In genomic region chr7:120273476-120273975, GRCh38 we compare ENCODE assay signal across 8 cellular contexts. TPM values are rescaled to one million over a fixed set of nuclear protein-coding genes. Genes with fewer than 3 reads are reported as not detected.
A peak's percentile ranks its signal among the peaks of the same experiment; 100 is the strongest.
DNase-seq lines count a peak whose midpoint lies in the region; ATAC-seq and TF ChIP-seq lines count a peak whose summit lies in the region.

No MANE protein-coding gene starts in this region.

- H3K4me1 ChIP-seq in left ventricle myocardium inferior (peaks cover 12% of the 10 kb centered on the region), rectal smooth muscle tissue (ENCODE audit: control insufficient read depth, insufficient read depth, low read length) (no peaks in the 10 kb centered on the region)
- H3K4me1 ChIP-seq in CD8-positive, alpha-beta memory T cell (ENCODE audit: insufficient read depth, low read length) = no peaks in the 10 kb centered on the region

- POLR2A ChIA-PET in activated CD8-positive, alpha-beta T cell treated with anti-CD3 and anti-CD28 coated beads, Interleukin-2, amount 10 ng/mL, durations not matched to agents 7 days and 5 days (lab: Charles Lee) = no interaction called here
- POLR2A ChIA-PET in CD8-positive, alpha-beta memory T cell (lab: Charles Lee) = no interaction called here

- intact Hi-C loops in left ventricle myocardium inferior (cut with micrococcal nuclease) = loop anchor here (5.0 kb wide), 1 partner anchor 336 kb away; no protein-coding TSS in a partner anchor

- H3K27ac Mint-ChIP-seq in activated CD8-positive, alpha-beta T cell treated with anti-CD3 and anti-CD28 coated beads, Interleukin-2, amount 10 ng/mL, durations not matched to agents 7 days and 5 days = no peak overlapping the region
- peak overlapping the region in 1 of 8 donors; percentile 47 for H3K27ac Mint-ChIP-seq in CD8-positive, alpha-beta memory T cell

- peak; percentile 67 for ATAC-seq in GM21737 (IDR thresholded peaks at IDR 0.05; ENCODE audit: unreplicated experiment)
- peak; percentile 73 for ATAC-seq in activated CD8-positive, alpha-beta T cell treated with anti-CD3 and anti-CD28 coated beads, Interleukin-2, amount 10 ng/mL, durations not matched to agents 7 days and 5 days

- CTCF ChIA-PET in activated CD8-positive, alpha-beta T cell treated with anti-CD3 and anti-CD28 coated beads, Interleukin-2, amount 10 ng/mL, durations not matched to agents 7 days and 5 days (lab: Charles Lee) = no interaction called here
- CTCF ChIA-PET in CD8-positive, alpha-beta memory T cell (lab: Charles Lee) = no interaction called here

- H3K9me3 ChIP-seq in left ventricle myocardium inferior (replicated peaks) = no peaks in the 10 kb centered on the region
- no peaks in the 10 kb centered on the region for H3K9me3 ChIP-seq in CD8-positive, alpha-beta memory T cell (ENCODE audit: low read length)

- peak overlapping the region; percentile 72 for H3K4me3 Mint-ChIP-seq in activated CD8-positive, alpha-beta T cell treated with anti-CD3 and anti-CD28 coated beads, Interleukin-2, amount 10 ng/mL, durations not matched to agents 7 days and 5 days
- no peak overlapping the region for H3K4me3 Mint-ChIP-seq in CD8-positive, alpha-beta memory T cell

- H3K36me3 Mint-ChIP-seq in activated CD8-positive, alpha-beta T cell treated with anti-CD3 and anti-CD28 coated beads, Interleukin-2, amount 10 ng/mL, durations not matched to agents 7 days and 5 days (ENCODE audit: low read depth) = no peaks in the 10 kb centered on the region
- no peaks in the 10 kb centered on the region for H3K36me3 Mint-ChIP-seq in CD8-positive, alpha-beta memory T cell

- H3K27me3 Mint-ChIP-seq in activated CD8-positive, alpha-beta T cell treated with anti-CD3 and anti-CD28 coated beads, Interleukin-2, amount 10 ng/mL, durations not matched to agents 7 days and 5 days (ENCODE audit: low read depth) = peaks cover 21% of the 10 kb centered on the region
- peaks cover 0 to 14% of the 10 kb centered on the region in 2 donors for H3K27me3 Mint-ChIP-seq in CD8-positive, alpha-beta memory T cell

- H3K9ac ChIP-seq in rectal smooth muscle tissue (ENCODE audit: low read length) = no peak overlapping the region

- peaks cover 6% of the 10 kb centered on the region for H3K4me1 Mint-ChIP-seq in activated CD8-positive, alpha-beta T cell treated with anti-CD3 and anti-CD28 coated beads, Interleukin-2, amount 10 ng/mL, durations not matched to agents 7 days and 5 days (ENCODE audit: low read depth)
- no peaks in the 10 kb centered on the region for H3K4me1 Mint-ChIP-seq in CD8-positive, alpha-beta memory T cell

- in situ Hi-C loops in GM13977 (cut with MboI; ENCODE audit: low pct_unique_long_range_greater_than_20kb, low sequenced_read_pairs, unreplicated experiment) = loop anchor here (25.0 kb wide), 1 partner anchor 336 kb away; no protein-coding TSS in a partner anchor

- H3K27ac ChIP-seq in left ventricle myocardium inferior (replicated peaks) = no peak overlapping the region
- H3K27ac ChIP-seq in rectal smooth muscle tissue (ENCODE audit: low read depth, low read length) = no peak overlapping the region
- no peak overlapping the region for H3K27ac ChIP-seq in CD8-positive, alpha-beta memory T cell (ENCODE audit: low read depth, low read length)

- H3K4me3 ChIP-seq in LNCaP clone FGC (ENCODE audit: low read depth, low read length) (peak overlapping the region; percentile 57), left ventricle myocardium inferior (peak overlapping the region; percentile 62), rectal smooth muscle tissue (ENCODE audit: low read length) (peak overlapping the region; percentile 53)
- no peak overlapping the region for H3K4me3 ChIP-seq in CD8-positive, alpha-beta memory T cell (ENCODE audit: low read length)

- H3K9me3 Mint-ChIP-seq in activated CD8-positive, alpha-beta T cell treated with anti-CD3 and anti-CD28 coated beads, Interleukin-2, amount 10 ng/mL, durations not matched to agents 7 days and 5 days (ENCODE audit: insufficient read depth) = no peaks in the 10 kb centered on the region
- H3K9me3 Mint-ChIP-seq in CD8-positive, alpha-beta memory T cell = peaks cover 4 to 8% (median 4%) of the 10 kb centered on the region in 5 donors

- TF ChIP-seq CTCF in GM13977 (IDR thresholded peaks at IDR 0.05; ENCODE audit: extremely low read depth, insufficient read depth, missing control alignments) = no peak
- no peak for TF ChIP-seq CTCF in LNCaP clone FGC (IDR thresholded peaks at IDR 0.05; ENCODE audit: control insufficient read depth, extremely low read depth, insufficient read depth)
- TF ChIP-seq CTCF in left ventricle myocardium inferior (IDR thresholded peaks at IDR 0.05; ENCODE audit: borderline replicate concordance) = no peak

- DNase-seq in GM13977 (ENCODE audit: low spot score) (peak; percentile 79), LNCaP clone FGC (ENCODE audit: low read depth) (peak; percentile 18), left ventricle myocardium inferior (peak; percentile 12), amniotic stem cell (lab: John Stamatoyannopoulos, UW) (no peak)
- DNase-seq in activated CD8-positive, alpha-beta T cell treated with anti-CD3 and anti-CD28 coated beads, Interleukin-2, amount 10 ng/mL, durations not matched to agents 7 days and 5 days = peak; percentile 33
- no peak for DNase-seq in CD8-positive, alpha-beta memory T cell

- H3K36me3 ChIP-seq in left ventricle myocardium inferior = no peaks in the 10 kb centered on the region
- no peaks in the 10 kb centered on the region for H3K36me3 ChIP-seq in rectal smooth muscle tissue (ENCODE audit: control insufficient read depth, insufficient read depth, low read length)
- no peaks in the 10 kb centered on the region for H3K36me3 ChIP-seq in CD8-positive, alpha-beta memory T cell (ENCODE audit: insufficient read depth, low read length)

- H3K27me3 ChIP-seq in left ventricle myocardium inferior (ENCODE audit: low read depth) (peaks cover 54% of the 10 kb centered on the region), rectal smooth muscle tissue (ENCODE audit: control insufficient read depth, insufficient read depth, low read length) (peaks cover 2% of the 10 kb centered on the region)
- H3K27me3 ChIP-seq in CD8-positive, alpha-beta memory T cell (ENCODE audit: insufficient read depth, low read length, poor library complexity, severe bottlenecking) = no peaks in the 10 kb centered on the region

RNA-seq across cellular contexts. Expression of gene KCND2, which starts 0.6 kb away (rescaled TPM):
- not detected for total RNA-seq in activated CD8-positive, alpha-beta T cell treated with anti-CD3 and anti-CD28 coated beads, Interleukin-2, amount 10 ng/mL, durations not matched to agents 7 days and 5 days
- total RNA-seq in left ventricle myocardium inferior = not detected
- not detected for total RNA-seq in CD8-positive, alpha-beta memory T cell
- not detected for polyA plus RNA-seq in CD8-positive, alpha-beta memory T cell

Comparison
In these comparisons a context has a peak if more than half of its experiments do, and no peak if none do; other contexts are left out.
1. DNase-seq: peak in GM13977 (single experiment), LNCaP clone FGC (single experiment), activated CD8-positive, alpha-beta T cell treated with anti-CD3 and anti-CD28 coated beads, Interleukin-2, amount 10 ng/mL, durations not matched to agents 7 days and 5 days (single experiment) and left ventricle myocardium inferior (single experiment); none in CD8-positive, alpha-beta memory T cell (0 of 5) and amniotic stem cell (single experiment).